Comparison of ENCODE assay signal across 20 cellular contexts in genomic region chr16:19003935-19004334, GRCh38. TPM values are rescaled to one million over a fixed set of nuclear protein-coding genes. Genes with fewer than 3 reads are reported as not detected.
DNase-seq lines count a peak whose midpoint lies in the region; ATAC-seq, FAIRE-seq and TF ChIP-seq lines count a peak whose summit lies in the region.
"Had no signal": no experiment of that assay in that cellular context is flagged by ENCODE, and none has a peak within 500 bp of the region (broad histone marks: within the 10 kb centered on the region; RNA-seq: fewer than 3 reads in every experiment).

No MANE protein-coding gene starts in this region.

- H2AFZ ChIP-seq in HepG2 (ENCODE audit: low read length): no peak overlapping the region
- H2AFZ ChIP-seq: GM23338 had no signal

- H4K20me1 ChIP-seq in HepG2 (ENCODE audit: insufficient read depth, low read length): no peaks in the 10 kb centered on the region

- H3K9me3 ChIP-seq in HepG2 (ENCODE audit: low read length) (no peaks in the 10 kb centered on the region), right lobe of liver (no peaks in the 10 kb centered on the region), WERI-Rb-1 (ENCODE audit: severe bottlenecking) (no peaks in the 10 kb centered on the region)
- H3K9me3 ChIP-seq: A549 had no signal

- no peak for TF ChIP-seq RAD21 in HepG2 (CRISPR knock-in tag; IDR thresholded peaks at IDR 0.05)

- CTCF ChIA-PET in HepG2 (lab: Yijun Ruan, JAX; ENCODE audit: low intra/inter-chr PET ratio, low total read pairs): no interaction called here

- H3K36me3 ChIP-seq in HepG2 (replicated peaks in 1 of 2; ENCODE audit: control insufficient read depth in 1 of 2, insufficient read depth in 2 of 2, low read length in 2 of 2) (no peaks in the 10 kb centered on the region), right lobe of liver (no peaks in the 10 kb centered on the region), WERI-Rb-1 (no peaks in the 10 kb centered on the region)

- ATAC-seq in HepG2 (no peak), right lobe of liver (no peak), foreskin keratinocyte (no peak)
- ATAC-seq: A549, GM23338, PC-3 had no signal

- H3K4me1 ChIP-seq in HepG2 (ENCODE audit: insufficient read depth, low read length) (peaks cover 89% of the 10 kb centered on the region), right lobe of liver (no peaks in the 10 kb centered on the region), foreskin keratinocyte (peaks cover 30% of the 10 kb centered on the region)

- H3K79me2 ChIP-seq in HepG2 (ENCODE audit: insufficient read depth, low read length): no peaks in the 10 kb centered on the region

- H3K9ac ChIP-seq in HepG2 (ENCODE audit: insufficient read depth, low read depth, low read length): no peak overlapping the region
- H3K9ac ChIP-seq: KMS-11 had no signal

- no peak overlapping the region for H3K4me3 ChIP-seq in HepG2 (replicated peaks in 1 of 3; ENCODE audit: insufficient read depth in 1 of 3, low read depth in 2 of 3, low read length in 3 of 3)
- no peak overlapping the region for H3K4me3 ChIP-seq in right lobe of liver
- H3K4me3 ChIP-seq in WERI-Rb-1 (ENCODE audit: low read depth, low read length): no peak overlapping the region
- H3K4me3 ChIP-seq: A549, GM23338 had no signal

- no peaks in the 10 kb centered on the region for H3K27me3 ChIP-seq in HepG2 (ENCODE audit: control insufficient read depth in 1 of 2, insufficient read depth in 2 of 2, low read length in 2 of 2)
- H3K27me3 ChIP-seq in right lobe of liver: no peaks in the 10 kb centered on the region
- no peaks in the 10 kb centered on the region for H3K27me3 ChIP-seq in WERI-Rb-1 (ENCODE audit: insufficient read depth, low read depth, severe bottlenecking)
- no peaks in the 10 kb centered on the region for H3K27me3 ChIP-seq in foreskin keratinocyte

- DNase-seq in HepG2 (ENCODE audit: low spot score): peak; percentile 53
- DNase-seq in right lobe of liver: no peak
- no peak for DNase-seq in WERI-Rb-1
- DNase-seq in epithelial cell of prostate (ENCODE audit: low read depth, low spot score): no peak
- no peak for DNase-seq in NOMO-1 (lab: John Stamatoyannopoulos, UW; ENCODE audit: unreplicated experiment in 2 of 2)
- no peak for DNase-seq in NCI-H187 (lab: John Stamatoyannopoulos, UW)
- no peak for DNase-seq in foreskin keratinocyte
- no peak for DNase-seq in globus pallidus (ENCODE audit: low spot score)
- DNase-seq: CD4-positive, alpha-beta T cell; DMS79; MV-4-11; NCI-H1694 treated with DMSO at 0.1 percent for 48 hours; NCI-H2107; NCI-H510A; NCI-H774; PC-3; RPMI8226 had no signal

- TF ChIP-seq CTCF in HepG2 (CRISPR knock-in tag; IDR thresholded peaks at IDR 0.05) (no peak), right lobe of liver (IDR thresholded peaks at IDR 0.05) (no peak), WERI-Rb-1 (IDR thresholded peaks at IDR 0.05; ENCODE audit: low read depth, low read length) (no peak), foreskin keratinocyte (conservative IDR thresholded peaks at IDR 0.05) (no peak)

- BruUV-seq in HepG2 (replicated peaks; lab: Mats Ljungman, UMichigan): no TSS peak

- H3K27ac ChIP-seq in HepG2 (ENCODE audit: extremely low read length, insufficient read depth, low read length) (peak overlapping the region; percentile 32), right lobe of liver (no peak overlapping the region), WERI-Rb-1 (peak overlapping the region; percentile 72), epithelial cell of prostate (peak overlapping the region; percentile 96), foreskin keratinocyte (no peak overlapping the region)
- H3K27ac ChIP-seq: KMS-11 had no signal

- TF ChIP-seq POLR2A in HepG2 (IDR thresholded peaks at IDR 0.05; ENCODE audit: insufficient read depth in 1 of 2, low read depth in 2 of 2, low read length in 2 of 2): no peak
- no peak for TF ChIP-seq POLR2A in right lobe of liver (IDR thresholded peaks at IDR 0.05)

- no peak overlapping the region; the same call in 1 of the 2 replicates for H3K4me2 ChIP-seq in HepG2 (ENCODE audit: low read depth, low read length)
- H3K4me2 ChIP-seq: A549, GM23338, KMS-11 had no signal

- TF ChIP-seq EP300 in HepG2 (IDR thresholded peaks at IDR 0.05; ENCODE audit: low read depth in 2 of 2, low read length in 2 of 2): no peak
- no peak for TF ChIP-seq EP300 in HepG2 (CRISPR knock-in tag; IDR thresholded peaks at IDR 0.05; ENCODE audit: borderline replicate concordance)

- in situ Hi-C loops in HepG2 (cut with HindIII; ENCODE audit: extremely low pct_ligation_motif_present, low pct_unique_long_range_greater_than_20kb): no loop called here

- intact Hi-C loops in HepG2 (cut with micrococcal nuclease; ENCODE audit: unreplicated experiment): no loop called here
- intact Hi-C loops in right lobe of liver (cut with DNase I): no loop called here

- POLR2A ChIA-PET in HepG2 (lab: Yijun Ruan, JAX): no interaction called here

- FAIRE-seq in HepG2 (lab: Jason Lieb, UNC): no peak
- FAIRE-seq: A549 had no signal

- WGBS in HepG2 (ENCODE audit: low lambda C conversion rate): 31% methylated on average over 4 of the region's 4 CpGs
- 61% methylated on average over 4 of the region's 4 CpGs for WGBS in right lobe of liver (ENCODE audit: insufficient coverage, low coverage, low lambda C conversion rate, missing lambda C conversion rate)

TF ChIP-seq in HepG2, 621 proteins besides CTCF, POLR2A, EP300 and RAD21 (continues in another document):
- peak; percentile 92 for TF ChIP-seq CREB1 (IDR thresholded peaks at IDR 0.05)
- TF ChIP-seq CREB1 (CRISPR knock-in tag; IDR thresholded peaks at IDR 0.05): no peak
- TF ChIP-seq NR2F1 (CRISPR knock-in tag; IDR thresholded peaks at IDR 0.05): peak in 1 of 2 experiments; percentile 29; a peak in 1 of 4 replicates
- TF ChIP-seq ZNF609 (CRISPR knock-in tag; IDR thresholded peaks at IDR 0.05; ENCODE audit: borderline replicate concordance): no peak
- TF ChIP-seq ATF7 (IDR thresholded peaks at IDR 0.05): peak; percentile 99
- no peak for TF ChIP-seq ATF7 (CRISPR knock-in tag; IDR thresholded peaks at IDR 0.05)

RNA-seq across cellular contexts. Expression of gene TMC7, which starts 20.2 kb away (rescaled TPM):
- total RNA-seq in HepG2 (2016; rRNA removed; fragmentation: Illumina TruSeq; extraction: Trizol) (1.2 TPM in 2 replicates), right lobe of liver (under 1 TPM; 0.16 to 0.37 (median 0.27) TPM), foreskin keratinocyte (2.6 and 2.9 TPM in 2 replicates)
- total RNA-seq in HepG2 (2016; cell fraction: cytosol; rRNA removed; fragmentation: Illumina TruSeq; extraction: Trizol; ENCODE audit: low read depth): 0.20 and 0.62 TPM in 2 replicates
- 0.77 and 1.2 TPM in 2 replicates for total RNA-seq in HepG2 (2016; cell fraction: insoluble cytoplasmic fraction; rRNA removed; fragmentation: Illumina TruSeq; extraction: Trizol)
- 0.62 and 0.74 TPM in 2 replicates for total RNA-seq in HepG2 (2016; cell fraction: membrane; rRNA removed; fragmentation: Illumina TruSeq; extraction: Trizol)
- total RNA-seq in HepG2 (2016; cell fraction: nucleus; rRNA removed; fragmentation: Illumina TruSeq; extraction: Trizol): 1.6 and 2.1 TPM in 2 replicates
- polyA plus RNA-seq in HepG2 (2011; rRNA removed) (5.1 and 5.4 TPM in 2 replicates), foreskin keratinocyte (1.2 and 1.4 TPM in 2 replicates)
- polyA plus RNA-seq in HepG2 (2011; cell fraction: cytosol; rRNA removed): 3.4 and 5.0 TPM in 2 replicates
- 4.3 and 4.5 TPM in 2 replicates for polyA plus RNA-seq in HepG2 (2011; cell fraction: nucleus; rRNA removed)
- 2.8 and 4.5 TPM in 2 replicates for polyA plus RNA-seq in HepG2 (2012)
- 0.16 and 0.23 TPM in 2 replicates for polyA plus RNA-seq in HepG2 (2016; cell fraction: cytosol; fragmentation: Illumina TruSeq; extraction: Trizol; ENCODE audit: low read depth)
- polyA plus RNA-seq in HepG2 (2016; cell fraction: insoluble cytoplasmic fraction; fragmentation: Illumina TruSeq; extraction: Trizol; ENCODE audit: low read depth): 1.0 and 1.1 TPM in 2 replicates
- 0.37 and 0.55 TPM in 2 replicates for polyA plus RNA-seq in HepG2 (2016; cell fraction: membrane; fragmentation: Illumina TruSeq; extraction: Trizol; ENCODE audit: low read depth)
- 3.2 TPM in 2 replicates for polyA plus RNA-seq in HepG2 (2016; cell fraction: nucleus; fragmentation: Illumina TruSeq; extraction: Trizol; ENCODE audit: insufficient read depth, low read depth)
- polyA minus RNA-seq in HepG2 (2011; rRNA and poly(A)+ RNA removed; ENCODE audit: low replicate concordance): 4.8 and 9.6 TPM in 2 replicates
- 6.1 and 6.4 TPM in 2 replicates for polyA minus RNA-seq in HepG2 (2011; cell fraction: cytosol; rRNA and poly(A)+ RNA removed)
- 7.6 and 10.7 TPM in 2 replicates for polyA minus RNA-seq in HepG2 (2011; cell fraction: nucleus; rRNA and poly(A)+ RNA removed)
- total RNA-seq: CD4-positive, alpha-beta T cell had no signal

Comparison
In these comparisons a context has a peak if more than half of its experiments do, and no peak if none do; other contexts are left out.
1. H3K27ac ChIP-seq: peak in HepG2 (single experiment), WERI-Rb-1 (single experiment) and epithelial cell of prostate (single experiment); none in right lobe of liver (0 of 3) and foreskin keratinocyte (single experiment).